ENCODE assay signal across 1 cellular context in the genomic region with DNA sequence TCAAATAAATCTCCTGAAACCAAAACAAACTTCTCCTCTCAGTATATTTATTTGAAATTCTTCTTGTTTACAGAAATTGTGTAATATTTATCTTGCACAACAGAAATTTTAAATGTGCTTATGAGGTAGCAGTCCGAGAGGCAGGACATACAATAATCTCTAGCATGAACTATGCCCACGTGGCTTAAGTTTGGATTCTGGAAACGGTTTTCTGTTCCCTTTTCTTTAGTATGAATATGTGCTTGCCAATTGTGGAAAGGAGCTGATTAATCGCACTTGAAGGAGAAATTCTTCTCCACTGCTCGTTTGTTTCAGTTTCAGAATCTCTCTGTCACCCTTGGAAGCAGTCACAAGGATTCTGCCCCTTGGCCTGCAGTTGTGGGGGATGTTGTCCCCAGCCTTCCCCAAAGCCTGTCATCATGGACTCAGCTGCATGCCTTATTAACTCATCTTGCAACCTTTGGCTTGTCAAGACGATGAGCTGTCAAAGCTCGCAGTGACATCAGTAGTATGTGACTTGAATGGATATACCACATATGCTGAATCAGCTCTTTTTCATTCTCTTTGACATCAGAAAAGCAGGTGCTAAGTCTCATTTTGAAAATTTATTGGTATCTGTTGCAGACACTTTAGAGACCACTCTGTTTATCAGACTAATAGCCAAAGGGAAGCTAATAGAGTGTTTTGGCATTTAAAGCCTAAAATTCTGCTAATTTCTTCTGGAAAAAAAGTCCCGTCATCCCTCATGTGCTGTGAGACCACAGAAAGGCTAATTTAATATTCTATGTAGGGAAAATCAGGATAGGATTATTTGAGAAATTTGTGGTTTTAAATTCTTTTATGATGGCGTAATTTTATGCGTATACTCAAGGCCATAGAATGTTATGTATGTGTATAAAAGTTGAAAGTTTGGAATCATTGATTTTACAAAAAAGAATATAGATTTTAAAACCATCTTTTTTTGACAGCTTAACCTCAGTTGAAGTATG.
TF ChIP-seq lines count a peak whose summit lies in the region.

No MANE protein-coding gene starts in this region.

TF ChIP-seq in K562, 482 proteins besides CTCF, POLR2A, EP300 and RAD21 (continued from another document):
- TF ChIP-seq, protein P1, sequence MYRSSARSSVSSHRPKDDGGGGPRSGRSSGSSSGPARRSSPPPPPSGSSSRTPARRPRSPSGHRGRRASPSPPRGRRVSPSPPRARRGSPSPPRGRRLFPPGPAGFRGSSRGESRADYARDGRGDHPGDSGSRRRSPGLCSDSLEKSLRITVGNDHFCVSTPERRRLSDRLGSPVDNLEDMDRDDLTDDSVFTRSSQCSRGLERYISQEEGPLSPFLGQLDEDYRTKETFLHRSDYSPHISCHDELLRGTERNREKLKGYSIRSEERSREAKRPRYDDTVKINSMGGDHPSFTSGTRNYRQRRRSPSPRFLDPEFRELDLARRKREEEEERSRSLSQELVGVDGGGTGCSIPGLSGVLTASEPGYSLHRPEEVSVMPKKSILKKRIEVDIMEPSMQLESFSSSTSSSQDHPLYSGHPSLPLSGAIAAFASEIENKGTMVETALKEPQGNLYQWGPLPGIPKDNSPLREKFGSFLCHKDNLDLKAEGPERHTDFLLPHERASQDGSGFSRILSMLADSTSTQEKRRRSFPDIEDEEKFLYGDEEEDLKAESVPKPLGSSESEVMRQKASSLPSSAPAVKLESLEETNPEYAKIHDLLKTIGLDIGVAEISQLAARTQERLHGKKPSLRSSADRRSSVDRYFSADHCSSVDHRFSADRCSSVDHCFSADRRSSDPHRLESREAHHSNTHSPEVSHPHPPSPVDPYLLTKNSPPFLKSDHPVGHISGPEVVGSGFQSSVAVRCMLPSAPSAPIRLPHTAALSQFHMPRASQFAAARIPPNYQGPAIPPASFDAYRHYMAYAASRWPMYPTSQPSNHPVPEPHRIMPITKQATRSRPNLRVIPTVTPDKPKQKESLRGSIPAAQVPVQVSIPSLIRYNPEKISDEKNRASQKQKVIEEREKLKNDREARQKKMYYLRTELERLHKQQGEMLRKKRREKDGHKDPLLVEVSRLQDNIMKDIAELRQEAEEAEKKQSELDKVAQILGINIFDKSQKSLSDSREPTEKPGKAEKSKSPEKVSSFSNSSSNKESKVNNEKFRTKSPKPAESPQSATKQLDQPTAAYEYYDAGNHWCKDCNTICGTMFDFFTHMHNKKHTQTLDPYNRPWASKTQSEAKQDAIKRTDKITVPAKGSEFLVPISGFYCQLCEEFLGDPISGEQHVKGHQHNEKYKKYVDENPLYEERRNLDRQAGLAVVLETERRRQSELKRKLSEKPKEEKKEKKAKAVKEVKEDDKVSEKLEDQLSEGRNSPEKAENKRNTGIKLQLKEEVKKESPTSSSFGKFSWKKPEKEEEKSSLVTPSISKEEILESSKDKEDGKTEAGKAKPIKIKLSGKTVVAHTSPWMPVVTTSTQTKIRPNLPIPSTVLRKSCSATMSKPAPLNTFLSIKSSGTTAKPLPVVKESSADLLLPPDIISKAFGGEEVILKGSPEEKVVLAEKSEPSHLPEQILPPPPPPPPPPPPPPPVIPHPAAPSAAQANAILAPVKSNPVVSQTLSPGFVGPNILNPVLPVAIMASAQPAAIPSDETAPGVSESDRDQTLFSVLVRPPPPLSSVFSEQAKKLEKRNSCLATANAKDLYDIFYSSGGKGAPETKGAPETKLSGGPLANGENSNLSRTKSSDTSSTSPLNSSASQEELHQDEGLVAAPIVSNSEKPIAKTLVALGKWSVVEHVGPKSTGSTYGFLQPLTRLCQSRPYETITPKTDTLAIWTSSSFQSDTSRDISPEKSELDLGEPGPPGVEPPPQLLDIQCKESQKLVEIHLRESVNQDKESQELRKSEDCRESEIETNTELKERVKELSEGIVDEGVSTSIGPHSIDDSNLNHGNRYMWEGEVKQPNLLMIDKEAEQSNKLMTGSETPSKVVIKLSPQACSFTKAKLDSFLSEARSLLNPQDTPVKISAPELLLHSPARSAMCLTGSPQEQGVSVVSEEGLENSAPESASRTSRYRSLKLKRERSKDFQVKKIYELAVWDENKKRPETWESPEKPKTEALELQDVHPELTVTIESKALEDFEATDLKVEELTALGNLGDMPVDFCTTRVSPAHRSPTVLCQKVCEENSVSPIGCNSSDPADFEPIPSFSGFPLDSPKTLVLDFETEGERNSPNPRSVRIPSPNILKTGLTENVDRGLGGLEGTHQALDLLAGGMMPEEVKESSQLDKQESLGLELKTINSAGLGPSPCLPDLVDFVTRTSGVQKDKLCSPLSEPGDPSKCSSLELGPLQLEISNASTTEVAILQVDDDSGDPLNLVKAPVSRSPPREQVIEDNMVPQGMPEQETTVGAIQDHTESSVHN (IDR thresholded peaks at IDR 0.05; ENCODE audit: borderline replicate concordance in 1 of 2, low read depth in 1 of 2), result peak in 1 of 2 experiments; percentile 86; a peak in 2 of 4 replicates
- TF ChIP-seq ARNT (IDR thresholded peaks at IDR 0.05) (no peak), BACH1 (tag; IDR thresholded peaks at IDR 0.05) (peak; percentile 93), DMBX1 (CRISPR knock-in tag; IDR thresholded peaks at IDR 0.05; ENCODE audit: borderline replicate concordance) (no peak), ZNF316 (IDR thresholded peaks at IDR 0.05) (peak; percentile 100), SMAD2 (IDR thresholded peaks at IDR 0.05; ENCODE audit: low read depth, low read length) (no peak), HMG20B (CRISPR knock-in tag; IDR thresholded peaks at IDR 0.05) (no peak), ESRRB (CRISPR knock-in tag; IDR thresholded peaks at IDR 0.05; ENCODE audit: borderline replicate concordance) (no peak), TAF9B (IDR thresholded peaks at IDR 0.05; ENCODE audit: partially characterized antibody) (peak; percentile 34), ATF1 (CRISPR knock-in tag; IDR thresholded peaks at IDR 0.05) (no peak), ATF1 (tag; IDR thresholded peaks at IDR 0.05) (peak; percentile 64), MAFG (tag; conservative IDR thresholded peaks at IDR 0.05) (peak; percentile 99), ZFP1 (CRISPR knock-in tag; IDR thresholded peaks at IDR 0.05) (no peak), ZKSCAN3 (CRISPR knock-in tag; IDR thresholded peaks at IDR 0.05) (no peak)
- TF ChIP-seq, protein P2, sequence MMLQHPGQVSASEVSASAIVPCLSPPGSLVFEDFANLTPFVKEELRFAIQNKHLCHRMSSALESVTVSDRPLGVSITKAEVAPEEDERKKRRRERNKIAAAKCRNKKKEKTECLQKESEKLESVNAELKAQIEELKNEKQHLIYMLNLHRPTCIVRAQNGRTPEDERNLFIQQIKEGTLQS (IDR thresholded peaks at IDR 0.05), result peak; percentile 71
- TF ChIP-seq, protein P2 (CRISPR knock-in tag; conservative IDR thresholded peaks at IDR 0.05), result no peak
- TF ChIP-seq, protein P3, sequence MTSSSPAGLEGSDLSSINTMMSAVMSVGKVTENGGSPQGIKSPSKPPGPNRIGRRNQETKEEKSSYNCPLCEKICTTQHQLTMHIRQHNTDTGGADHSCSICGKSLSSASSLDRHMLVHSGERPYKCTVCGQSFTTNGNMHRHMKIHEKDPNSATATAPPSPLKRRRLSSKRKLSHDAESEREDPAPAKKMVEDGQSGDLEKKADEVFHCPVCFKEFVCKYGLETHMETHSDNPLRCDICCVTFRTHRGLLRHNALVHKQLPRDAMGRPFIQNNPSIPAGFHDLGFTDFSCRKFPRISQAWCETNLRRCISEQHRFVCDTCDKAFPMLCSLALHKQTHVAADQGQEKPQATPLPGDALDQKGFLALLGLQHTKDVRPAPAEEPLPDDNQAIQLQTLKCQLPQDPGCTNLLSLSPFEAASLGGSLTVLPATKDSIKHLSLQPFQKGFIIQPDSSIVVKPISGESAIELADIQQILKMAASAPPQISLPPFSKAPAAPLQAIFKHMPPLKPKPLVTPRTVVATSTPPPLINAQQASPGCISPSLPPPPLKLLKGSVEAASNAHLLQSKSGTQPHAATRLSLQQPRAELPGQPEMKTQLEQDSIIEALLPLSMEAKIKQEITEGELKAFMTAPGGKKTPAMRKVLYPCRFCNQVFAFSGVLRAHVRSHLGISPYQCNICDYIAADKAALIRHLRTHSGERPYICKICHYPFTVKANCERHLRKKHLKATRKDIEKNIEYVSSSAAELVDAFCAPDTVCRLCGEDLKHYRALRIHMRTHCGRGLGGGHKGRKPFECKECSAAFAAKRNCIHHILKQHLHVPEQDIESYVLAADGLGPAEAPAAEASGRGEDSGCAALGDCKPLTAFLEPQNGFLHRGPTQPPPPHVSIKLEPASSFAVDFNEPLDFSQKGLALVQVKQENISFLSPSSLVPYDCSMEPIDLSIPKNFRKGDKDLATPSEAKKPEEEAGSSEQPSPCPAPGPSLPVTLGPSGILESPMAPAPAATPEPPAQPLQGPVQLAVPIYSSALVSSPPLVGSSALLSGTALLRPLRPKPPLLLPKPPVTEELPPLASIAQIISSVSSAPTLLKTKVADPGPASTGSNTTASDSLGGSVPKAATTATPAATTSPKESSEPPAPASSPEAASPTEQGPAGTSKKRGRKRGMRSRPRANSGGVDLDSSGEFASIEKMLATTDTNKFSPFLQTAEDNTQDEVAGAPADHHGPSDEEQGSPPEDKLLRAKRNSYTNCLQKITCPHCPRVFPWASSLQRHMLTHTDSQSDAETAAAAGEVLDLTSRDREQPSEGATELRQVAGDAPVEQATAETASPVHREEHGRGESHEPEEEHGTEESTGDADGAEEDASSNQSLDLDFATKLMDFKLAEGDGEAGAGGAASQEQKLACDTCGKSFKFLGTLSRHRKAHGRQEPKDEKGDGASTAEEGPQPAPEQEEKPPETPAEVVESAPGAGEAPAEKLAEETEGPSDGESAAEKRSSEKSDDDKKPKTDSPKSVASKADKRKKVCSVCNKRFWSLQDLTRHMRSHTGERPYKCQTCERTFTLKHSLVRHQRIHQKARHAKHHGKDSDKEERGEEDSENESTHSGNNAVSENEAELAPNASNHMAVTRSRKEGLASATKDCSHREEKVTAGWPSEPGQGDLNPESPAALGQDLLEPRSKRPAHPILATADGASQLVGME (CRISPR knock-in tag; IDR thresholded peaks at IDR 0.05), result no peak
